18 cellular contexts compared by ENCODE assay signal in the genomic region with DNA sequence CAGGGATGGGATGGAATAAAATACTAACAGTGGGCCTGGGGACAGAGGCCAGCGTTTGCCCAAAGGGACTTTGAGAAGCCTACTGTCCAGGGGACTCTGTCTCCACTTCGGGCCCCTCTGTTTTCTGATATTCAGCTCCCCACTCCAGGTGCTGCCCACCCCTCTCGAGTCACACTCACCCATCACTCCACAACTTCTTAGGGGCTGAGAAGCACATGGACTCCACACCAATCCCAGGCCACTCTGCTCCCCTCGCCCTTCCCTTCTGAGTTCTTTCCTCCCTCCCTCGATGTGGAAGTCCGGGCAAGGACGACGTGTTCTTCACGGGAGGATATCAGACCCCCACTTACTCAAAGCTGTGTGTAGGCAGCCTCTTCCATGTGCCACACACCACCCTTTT.
A peak's percentile ranks its signal among the peaks of the same experiment; 100 is the strongest.
DNase-seq lines count a peak whose midpoint lies in the region; FAIRE-seq and TF ChIP-seq lines count a peak whose summit lies in the region.
"Had no signal": no experiment of that assay in that cellular context is flagged by ENCODE, and none has a peak within 500 bp of the region (broad histone marks: within the 10 kb centered on the region; RNA-seq: fewer than 3 reads in every experiment).

No MANE protein-coding gene starts in this region.

- no peak for FAIRE-seq in H1 (lab: Jason Lieb, UNC)
- no peak for FAIRE-seq in urothelium cell line (lab: Jason Lieb, UNC)
- FAIRE-seq in H54 (lab: Jason Lieb, UNC), result no peak
- FAIRE-seq: GM18507, HepG2, HTR-8/SVneo had no signal

- no peak for TF ChIP-seq EP300 in H1 (IDR thresholded peaks at IDR 0.05; ENCODE audit: borderline replicate concordance in 1 of 2, low read depth in 2 of 2, low read length in 2 of 2)

- H2BK5ac ChIP-seq in H9 (ENCODE audit: insufficient read length, low read length) (no peak overlapping the region), H1 (ENCODE audit: low read depth, low read length) (no peak overlapping the region)

- H3K4me3 ChIP-seq in H1 (ENCODE audit: extremely low read depth in 1 of 4, insufficient read depth in 2 of 4, low read depth in 3 of 4, low read length in 4 of 4) (no peak overlapping the region), lower leg skin (ENCODE audit: low read depth, poor library complexity, severe bottlenecking) (no peak overlapping the region), esophagus squamous epithelium (no peak overlapping the region)
- H3K4me3 ChIP-seq: BLaER1, GM23248 had no signal

- intact Hi-C loops in lower leg skin (cut with DNase I; ENCODE audit: low total_unique reads), result no loop called here
- intact Hi-C loops in esophagus squamous epithelium (cut with DNase I), result no loop called here

- H4K91ac ChIP-seq in H9 (ENCODE audit: insufficient read length, low read depth, low read length) (no peak overlapping the region), H1 (replicated peaks; ENCODE audit: insufficient read length, low read length) (peak overlapping the region; percentile 27)

- TF ChIP-seq CTCF in H9 (conservative IDR thresholded peaks at IDR 0.05), result no peak
- TF ChIP-seq CTCF in H1 (IDR thresholded peaks at IDR 0.05; ENCODE audit: control extremely low read depth in 1 of 3, insufficient read depth in 1 of 3, low read depth in 1 of 3, low read length in 3 of 3), result no peak
- no peak for TF ChIP-seq CTCF in lower leg skin (IDR thresholded peaks at IDR 0.05)
- TF ChIP-seq CTCF in esophagus squamous epithelium (IDR thresholded peaks at IDR 0.05), result no peak

- no peak for DNase-seq in H9
- no peak for DNase-seq in H1 (ENCODE audit: low read depth in 1 of 2, low spot score in 2 of 2)
- DNase-seq in lower leg skin (ENCODE audit: low spot score in 2 of 2), result peak; percentile 4 to 60
- peak; percentile 1 for DNase-seq in urothelium cell line (ENCODE audit: low spot score)
- no peak for DNase-seq in esophagus squamous epithelium (lab: John Stamatoyannopoulos, UW)
- no peak for DNase-seq in immature natural killer cell
- no peak for DNase-seq in H54 (ENCODE audit: insufficient read length, low spot score)
- DNase-seq: AML-193; Caco-2; CD8-positive, alpha-beta memory T cell; DMS53; GF-D8; GM23248; HCEC 1CT had no signal

- H3K4me1 Mint-ChIP-seq in H9, result peaks cover 10 to 22% of the 10 kb centered on the region in 2 experiments
- H3K4me1 Mint-ChIP-seq in immature natural killer cell, result peaks cover 0 to 3% of the 10 kb centered on the region in 2 donors

- POLR2A ChIA-PET in H1 (lab: Charles Lee; ENCODE audit: partially characterized antibody), result no interaction called here

- no peaks in the 10 kb centered on the region for H3K36me3 ChIP-seq in H1 (ENCODE audit: control insufficient read depth in 2 of 4, insufficient read depth in 4 of 4, low read length in 3 of 4)
- no peaks in the 10 kb centered on the region for H3K36me3 ChIP-seq in esophagus squamous epithelium
- H3K36me3 ChIP-seq: BLaER1 had no signal

- H3K4me1 ChIP-seq in H9 (ENCODE audit: insufficient read depth, low read length), result no peaks in the 10 kb centered on the region
- H3K4me1 ChIP-seq in H1 (replicated peaks in 1 of 4; ENCODE audit: control insufficient read depth in 3 of 4, insufficient read depth in 4 of 4, low read length in 3 of 4), result peaks cover 4 to 15% (median 11%) of the 10 kb centered on the region in 4 experiments; a peak in 6 of 7 replicates
- peaks cover 0 to 22% (median 10%) of the 10 kb centered on the region in 3 donors for H3K4me1 ChIP-seq in esophagus squamous epithelium
- H3K4me1 ChIP-seq: BLaER1, Caco-2 had no signal

- H2AK5ac ChIP-seq in H9 (ENCODE audit: insufficient read length, low read length) (no peak overlapping the region), H1 (ENCODE audit: low read depth, low read length) (no peak overlapping the region)

- H3K4me2 ChIP-seq in H9 (ENCODE audit: insufficient read depth, insufficient read length, low read length), result no peak overlapping the region
- H3K4me2 ChIP-seq in H1 (ENCODE audit: insufficient read depth in 1 of 2, low read depth in 2 of 2, low read length in 2 of 2), result 0 out of 4 replicates have a peak overlapping the region, but pooled peaks of 1 of the 2 experiments have one; percentile 4
- H3K4me2 ChIP-seq: BLaER1 had no signal

- H3K14ac ChIP-seq in H9 (ENCODE audit: insufficient read depth, low read length) (peak overlapping the region; percentile 57; the same call in 1 of the 2 replicates), H1 (ENCODE audit: insufficient read length) (no peak overlapping the region)

- peaks cover 0 to 6% (median 1%) of the 10 kb centered on the region in 3 experiments; a peak in 5 of 7 replicates for H3K36me3 Mint-ChIP-seq in H9 (ENCODE audit: insufficient read depth in 1 of 3, low read depth in 3 of 3)
- no peaks in the 10 kb centered on the region for H3K36me3 Mint-ChIP-seq in immature natural killer cell
- H3K36me3 Mint-ChIP-seq: CD8-positive, alpha-beta memory T cell had no signal

- TF ChIP-seq RAD21 in H1 (IDR thresholded peaks at IDR 0.05 in 1 of 2, conservative IDR thresholded peaks at IDR 0.05 in 1 of 2; ENCODE audit: low read depth in 2 of 2, low read length in 2 of 2), result no peak

- no peaks in the 10 kb centered on the region for H3K23me2 ChIP-seq in H9 (ENCODE audit: insufficient read length, low read depth, low read length, poor library complexity, severe bottlenecking)
- peaks cover 2% of the 10 kb centered on the region; the same call in 1 of the 2 replicates for H3K23me2 ChIP-seq in H1 (ENCODE audit: low read depth, low read length)

- H3K27ac Mint-ChIP-seq in H9, result no peak overlapping the region
- no peak overlapping the region for H3K27ac Mint-ChIP-seq in immature natural killer cell
- H3K27ac Mint-ChIP-seq: CD8-positive, alpha-beta memory T cell had no signal

- H3K18ac ChIP-seq in H9 (ENCODE audit: insufficient read length, low read depth, low read length) (no peak overlapping the region), H1 (ENCODE audit: extremely low read depth, low read length) (no peak overlapping the region)

- no peak overlapping the region for H3K4ac ChIP-seq in H9 (ENCODE audit: low read depth, low read length)
- H3K4ac ChIP-seq in H1 (replicated peaks; ENCODE audit: insufficient read length, low read depth, low read length), result no peak overlapping the region

- no peak overlapping the region for H2BK120ac ChIP-seq in H9 (ENCODE audit: low read depth, low read length, poor library complexity, severe bottlenecking)
- H2BK120ac ChIP-seq in H1 (replicated peaks; ENCODE audit: low read depth, low read length), result no peak overlapping the region

- CTCF ChIA-PET in H1 (lab: Charles Lee; ENCODE audit: partially characterized antibody), result interaction anchor here (0.7 to 1.8 kb wide), 6 partner anchors 10 to 120 kb away, joined by 3 to 7 read pairs (median 3); no protein-coding TSS in a partner anchor

- H3K56ac ChIP-seq in H9 (ENCODE audit: insufficient read length, low read depth, low read length), result no peak overlapping the region
- H3K56ac ChIP-seq in H1 (replicated peaks; ENCODE audit: insufficient read length, low read depth, low read length), result no peak overlapping the region

- no peak overlapping the region for H3K23ac ChIP-seq in H9 (ENCODE audit: insufficient read length, low read depth, low read length)
- no peak overlapping the region for H3K23ac ChIP-seq in H1 (ENCODE audit: insufficient read length)

- H4K20me1 ChIP-seq in H9 (ENCODE audit: control insufficient read depth, insufficient read depth, insufficient read length), result no peaks in the 10 kb centered on the region
- no peaks in the 10 kb centered on the region for H4K20me1 ChIP-seq in H1 (replicated peaks in 1 of 2; ENCODE audit: control insufficient read depth in 1 of 2, insufficient read depth in 2 of 2, low read length in 2 of 2)
- H4K20me1 ChIP-seq: BLaER1 had no signal

- H4K8ac ChIP-seq in H9 (replicated peaks; ENCODE audit: insufficient read length, low read depth, low read length) (no peak overlapping the region), H1 (ENCODE audit: extremely low read depth, insufficient read depth, low read length) (no peak overlapping the region)

- H3K9me3 Mint-ChIP-seq in H9 (peaks cover 5 to 9% of the 10 kb centered on the region in 2 experiments; a peak in 4 of 5 replicates), immature natural killer cell (peaks cover 0 to 2% (median under 1%) of the 10 kb centered on the region in 6 donors)

- H3K79me2 ChIP-seq in H9 (ENCODE audit: insufficient read depth, low read length) (no peaks in the 10 kb centered on the region), H1 (ENCODE audit: control insufficient read depth in 1 of 2, insufficient read depth in 2 of 2, low read length in 2 of 2) (no peaks in the 10 kb centered on the region)

- H2BK20ac ChIP-seq in H9 (ENCODE audit: low read depth, low read length, poor library complexity, severe bottlenecking) (no peak overlapping the region), H1 (ENCODE audit: low read length) (no peak overlapping the region)

- H2BK15ac ChIP-seq in H9 (ENCODE audit: low read depth, low read length) (no peak overlapping the region), H1 (ENCODE audit: low read length) (0 out of 2 replicates have a peak overlapping the region, but pooled peaks have one; percentile 16)

- H3K27me3 Mint-ChIP-seq in H9 (ENCODE audit: low read depth) (peaks cover 13% of the 10 kb centered on the region), immature natural killer cell (ENCODE audit: low read depth in 3 of 3) (peaks cover 4 to 11% (median 6%) of the 10 kb centered on the region in 3 donors)

- H3K9ac ChIP-seq in H9 (ENCODE audit: extremely low read depth, insufficient read length, low read length) (no peak overlapping the region), H1 (replicated peaks in 1 of 4; ENCODE audit: extremely low read depth in 1 of 4, low read depth in 3 of 4, low read length in 3 of 4) (no peak overlapping the region)
- H3K9ac ChIP-seq: BLaER1, GM23248 had no signal

- H3K27ac ChIP-seq in H9 (ENCODE audit: insufficient read length, low read depth, low read length) (no peak overlapping the region), H1 (ENCODE audit: low read depth, low read length) (no peak overlapping the region), esophagus squamous epithelium (no peak overlapping the region)
- H3K27ac ChIP-seq: BLaER1, GM23248 had no signal

- TF ChIP-seq POLR2A in H1 (IDR thresholded peaks at IDR 0.05; ENCODE audit: control extremely low read depth in 1 of 2, low read depth in 2 of 2, low read length in 2 of 2) (no peak), lower leg skin (IDR thresholded peaks at IDR 0.05) (no peak), esophagus squamous epithelium (IDR thresholded peaks at IDR 0.05) (no peak), H54 (IDR thresholded peaks at IDR 0.05; ENCODE audit: low read depth, low read length) (no peak)

- no peaks in the 10 kb centered on the region for H3K27me3 ChIP-seq in H9 (ENCODE audit: insufficient read depth, low read length)
- peaks cover 0 to 9% (median 3%) of the 10 kb centered on the region in 4 experiments; a peak in 3 of 7 replicates for H3K27me3 ChIP-seq in H1 (replicated peaks in 1 of 4; ENCODE audit: control insufficient read depth in 3 of 4, extremely low read depth in 1 of 4, insufficient read depth in 3 of 4, low read length in 3 of 4)
- peaks cover 0 to 49% (median 1%) of the 10 kb centered on the region in 4 donors for H3K27me3 ChIP-seq in esophagus squamous epithelium
- H3K27me3 ChIP-seq: BLaER1 had no signal

- H3K4me3 Mint-ChIP-seq in H9 (no peak overlapping the region; a peak in 1 of 5 replicates), immature natural killer cell (no peak overlapping the region)
- H3K4me3 Mint-ChIP-seq: CD8-positive, alpha-beta memory T cell had no signal

- H2AFZ ChIP-seq in H9 (ENCODE audit: low read length), result no peak overlapping the region
- no peak overlapping the region for H2AFZ ChIP-seq in H1 (ENCODE audit: low read length)
- H2AFZ ChIP-seq: GM23248 had no signal

- no peaks in the 10 kb centered on the region for H3K79me1 ChIP-seq in H9 (ENCODE audit: insufficient read depth, low read depth, low read length, poor library complexity, severe bottlenecking)
- no peaks in the 10 kb centered on the region for H3K79me1 ChIP-seq in H1 (ENCODE audit: low read depth, low read length)

- H3K9me3 ChIP-seq in H9 (ENCODE audit: control insufficient read depth, low read depth, low read length) (no peaks in the 10 kb centered on the region), H1 (ENCODE audit: insufficient read depth in 2 of 2, low read depth in 1 of 2, low read length in 1 of 2) (peaks cover 0 to 4% of the 10 kb centered on the region in 2 experiments; a peak in 1 of 4 replicates), esophagus squamous epithelium (no peaks in the 10 kb centered on the region)
- H3K9me3 ChIP-seq: Caco-2 had no signal

- H2BK12ac ChIP-seq in H9 (ENCODE audit: insufficient read length, low read depth, low read length), result no peak overlapping the region
- no peak overlapping the region for H2BK12ac ChIP-seq in H1 (ENCODE audit: low read depth, low read length)

- no peak overlapping the region for H4K5ac ChIP-seq in H9 (ENCODE audit: insufficient read length, low read depth, low read length)
- no peak overlapping the region for H4K5ac ChIP-seq in H1 (ENCODE audit: insufficient read length, low read depth, low read length)

- no CpG with 5 or more reads among the region's 9 CpGs for WGBS in H9 (ENCODE audit: extremely low coverage, insufficient read length, low lambda C conversion rate)
- WGBS in H1 (ENCODE audit: extremely low coverage in 1 of 2, insufficient coverage in 1 of 2, insufficient read length in 1 of 2, insufficient replicate concordance in 2 of 2, low coverage in 1 of 2, low lambda C conversion rate in 2 of 2, missing lambda C conversion rate in 1 of 2), 2 experiments, result 84% methylated on average over 9 of the region's 9 CpGs; no CpG with 5 or more reads in 1 of the 2 experiments
- 66 to 70% methylated on average over 9 of the region's 9 CpGs for WGBS in lower leg skin, 2 donors
- whole genome bisulfite sequencing in esophagus squamous epithelium, 2 donors, result 65 to 70% methylated on average over 9 of the region's 9 CpGs

- no peak overlapping the region for H3T11ph ChIP-seq in H9 (ENCODE audit: low read length)

Comparison
In these comparisons a context has a peak if more than half of its experiments do, and no peak if none do; other contexts are left out.
1. DNase-seq: peak in lower leg skin (2 of 2) and urothelium cell line (single experiment); none in H9 (single experiment), H1 (0 of 2), esophagus squamous epithelium (single experiment), immature natural killer cell (0 of 3) and H54 (single experiment).